9 cellular contexts compared by ENCODE assay signal in the genomic region with DNA sequence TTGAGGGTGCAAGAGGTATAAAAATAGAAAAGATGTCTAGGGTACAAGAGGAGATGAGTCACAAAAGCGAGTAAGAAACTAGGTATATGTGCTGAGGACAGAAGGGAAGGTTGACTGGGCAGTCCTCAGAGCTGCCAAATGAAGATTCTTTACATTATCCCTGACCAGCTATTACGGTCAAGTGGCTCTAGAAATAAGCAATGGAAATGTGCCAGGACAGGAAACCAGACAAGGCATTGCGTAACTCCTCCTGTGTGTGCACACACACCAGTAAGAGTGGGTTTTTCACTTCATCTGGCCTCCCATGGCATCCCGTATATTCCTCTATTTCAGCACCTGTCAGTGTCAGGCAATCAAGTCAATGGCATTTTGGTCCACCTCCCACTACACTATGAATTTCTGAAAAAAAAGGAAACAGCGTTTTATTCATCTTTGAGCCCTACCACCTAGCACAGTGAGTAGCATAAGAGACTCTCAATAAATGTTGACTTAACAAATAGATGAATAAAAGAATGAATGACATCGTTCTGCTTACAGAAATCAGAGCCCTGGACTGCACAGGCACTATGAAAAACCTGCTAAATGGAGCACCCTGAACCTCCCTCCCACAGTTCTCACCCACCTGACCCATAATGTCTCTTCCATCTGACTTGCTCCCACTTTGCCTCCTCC.
DNase-seq lines count a peak whose midpoint lies in the region; ATAC-seq and TF ChIP-seq lines count a peak whose summit lies in the region.
"Had no signal": no experiment of that assay in that cellular context is flagged by ENCODE, and none has a peak within 500 bp of the region (broad histone marks: within the 10 kb centered on the region; RNA-seq: fewer than 3 reads in every experiment).

No MANE protein-coding gene starts in this region.

- H3K4me3 ChIP-seq in HCT116 (replicated peaks in 1 of 2; ENCODE audit: low read depth in 1 of 2, low read length in 2 of 2) (no peak overlapping the region), epithelial cell of esophagus (ENCODE audit: low read length) (no peak overlapping the region), endodermal cell (ENCODE audit: low read length) (no peak overlapping the region), HAP-1 (no peak overlapping the region)

- H3K36me3 Mint-ChIP-seq in endodermal cell (ENCODE audit: low read depth) = no peaks in the 10 kb centered on the region
- H3K36me3 Mint-ChIP-seq: stimulated activated effector memory CD8-positive, alpha-beta T cell treated with anti-CD3 and anti-CD28 coated beads, Interleukin-12 subunit alpha, Interleukin-12 subunit beta, amount 100 ng/mL, for 72 hours had no signal

- H3K27me3 Mint-ChIP-seq in endodermal cell (ENCODE audit: insufficient read depth) = peaks cover 2% of the 10 kb centered on the region

- no peaks in the 10 kb centered on the region for H3K9me2 ChIP-seq in HCT116 (ENCODE audit: insufficient read depth)

- H3K9me3 Mint-ChIP-seq in endodermal cell = no peaks in the 10 kb centered on the region
- H3K9me3 Mint-ChIP-seq: stimulated activated effector memory CD8-positive, alpha-beta T cell treated with anti-CD3 and anti-CD28 coated beads, Interleukin-12 subunit alpha, Interleukin-12 subunit beta, amount 100 ng/mL, for 72 hours had no signal

- peaks cover 12% of the 10 kb centered on the region for H3K4me1 Mint-ChIP-seq in endodermal cell

- H3K9ac ChIP-seq in HCT116 (ENCODE audit: low read length) (no peak overlapping the region), endodermal cell (ENCODE audit: extremely low read depth, low read length, poor library complexity, severe bottlenecking) (no peak overlapping the region)

- H3K4me2 ChIP-seq in HCT116 (ENCODE audit: low read length) = no peak overlapping the region

- POLR2A ChIA-PET in HCT116 (lab: Charles Lee) = no interaction called here

- in situ Hi-C loops in HAP-1 (cut with MboI; ENCODE audit: low sequenced_read_pairs) = no loop called here

- H3K4me3 Mint-ChIP-seq in endodermal cell = no peak overlapping the region
- H3K4me3 Mint-ChIP-seq: stimulated activated effector memory CD8-positive, alpha-beta T cell treated with anti-CD3 and anti-CD28 coated beads, Interleukin-12 subunit alpha, Interleukin-12 subunit beta, amount 100 ng/mL, for 72 hours had no signal

- H4K20me1 ChIP-seq in HCT116 (ENCODE audit: insufficient read depth) = no peaks in the 10 kb centered on the region

- H3K9me3 ChIP-seq in HCT116 (ENCODE audit: control insufficient read depth in 1 of 2, insufficient read depth in 1 of 2, low read depth in 1 of 2, low read length in 2 of 2) (no peaks in the 10 kb centered on the region), endodermal cell (ENCODE audit: control insufficient read depth, low read length) (no peaks in the 10 kb centered on the region), HAP-1 (no peaks in the 10 kb centered on the region)

- intact Hi-C loops in HCT116 (cut with micrococcal nuclease) = no loop called here

- H3K4me1 ChIP-seq in HCT116 (ENCODE audit: control insufficient read depth in 1 of 2, insufficient read depth in 2 of 2, low read length in 2 of 2) = peaks cover 0 to 5% of the 10 kb centered on the region in 2 experiments; a peak in 1 of 4 replicates
- no peaks in the 10 kb centered on the region for H3K4me1 ChIP-seq in endodermal cell (ENCODE audit: control insufficient read depth, insufficient read depth, low read length)
- no peaks in the 10 kb centered on the region for H3K4me1 ChIP-seq in HAP-1

- ATAC-seq in HCT116 (no peak), GM21515 (IDR thresholded peaks at IDR 0.05; ENCODE audit: unreplicated experiment) (no peak)

- no peak for DNase-seq in HCT116 (ENCODE audit: low read depth, low spot score)
- peak; percentile 33 for DNase-seq in NCI-H510A (lab: John Stamatoyannopoulos, UW)
- peak; percentile 77 for DNase-seq in epithelial cell of esophagus (ENCODE audit: low read depth)
- DNase-seq in pons (ENCODE audit: low spot score) = peak; percentile 49
- no peak for DNase-seq in endodermal cell
- DNase-seq in HAP-1 (ENCODE audit: low spot score in 2 of 2) = no peak
- no peak for DNase-seq in activated CD4-positive, alpha-beta T cell treated with anti-CD3 and anti-CD28 coated beads, Interleukin-2, amount 50 U/mL, for 1 hour

- no peaks in the 10 kb centered on the region for H3K36me3 ChIP-seq in HCT116 (ENCODE audit: control insufficient read depth in 1 of 2, insufficient read depth in 2 of 2, low read length in 2 of 2)
- no peaks in the 10 kb centered on the region for H3K36me3 ChIP-seq in endodermal cell (ENCODE audit: control insufficient read depth, insufficient read depth, low read length)
- H3K36me3 ChIP-seq in HAP-1 (replicated peaks) = no peaks in the 10 kb centered on the region

- no peaks in the 10 kb centered on the region for H3K79me2 ChIP-seq in HCT116 (ENCODE audit: insufficient read depth, low read length)

- H3K27ac Mint-ChIP-seq in endodermal cell = no peak overlapping the region
- H3K27ac Mint-ChIP-seq: stimulated activated effector memory CD8-positive, alpha-beta T cell treated with anti-CD3 and anti-CD28 coated beads, Interleukin-12 subunit alpha, Interleukin-12 subunit beta, amount 100 ng/mL, for 72 hours had no signal

- no TSS peak for BruUV-seq in HCT116 (replicated peaks; lab: Mats Ljungman, UMichigan)

- no peak for TF ChIP-seq RAD21 in HCT116 (IDR thresholded peaks at IDR 0.05; ENCODE audit: low read depth)

- RAD21 ChIA-PET in HCT116 (lab: Charles Lee; ENCODE audit: low non-redundant PET in 1 of 2, low total read pairs in 2 of 2, uncharacterized antibody in 2 of 2, unreplicated experiment in 2 of 2) = no interaction called here

- TF ChIP-seq CTCF in HCT116 (IDR thresholded peaks at IDR 0.05 in 2 of 3, conservative IDR thresholded peaks at IDR 0.05 in 1 of 3; ENCODE audit: borderline replicate concordance in 1 of 3, insufficient read depth in 1 of 3, low read depth in 2 of 3, low read length in 2 of 3) = no peak
- TF ChIP-seq CTCF in epithelial cell of esophagus (IDR thresholded peaks at IDR 0.05; ENCODE audit: insufficient read depth, low read depth, low read length, missing control alignments) = no peak
- no peak for TF ChIP-seq CTCF in endodermal cell (conservative IDR thresholded peaks at IDR 0.05)

- H3K27ac ChIP-seq in HCT116 (ENCODE audit: low read depth, low read length) = no peak overlapping the region
- H3K27ac ChIP-seq in endodermal cell (ENCODE audit: low read depth, low read length) = no peak overlapping the region

- 73 to 95% methylated on average over 4 to 6 of the region's 6 CpGs for WGBS in endodermal cell (ENCODE audit: insufficient coverage in 1 of 2, insufficient read length in 1 of 2), 2 experiments

- no peak for TF ChIP-seq POLR2A in HCT116 (IDR thresholded peaks at IDR 0.05; ENCODE audit: borderline replicate concordance, extremely low read depth, insufficient read depth, insufficient read length)

- no peak overlapping the region for H2AFZ ChIP-seq in HCT116 (ENCODE audit: low read depth, low read length, poor library complexity, severe bottlenecking)

- CTCF ChIA-PET in HCT116 (lab: Charles Lee) = no interaction called here

- no peaks in the 10 kb centered on the region for H3K27me3 ChIP-seq in HCT116 (ENCODE audit: insufficient read depth, low read length)
- no peaks in the 10 kb centered on the region for H3K27me3 ChIP-seq in endodermal cell (ENCODE audit: control insufficient read depth, insufficient read depth, low read length, poor library complexity, severe bottlenecking)
- H3K27me3 ChIP-seq in HAP-1 (ENCODE audit: low read depth) = no peaks in the 10 kb centered on the region

TF ChIP-seq in HCT116, 20 proteins besides CTCF, POLR2A, EP300 and RAD21:
- TF ChIP-seq, protein P1, sequence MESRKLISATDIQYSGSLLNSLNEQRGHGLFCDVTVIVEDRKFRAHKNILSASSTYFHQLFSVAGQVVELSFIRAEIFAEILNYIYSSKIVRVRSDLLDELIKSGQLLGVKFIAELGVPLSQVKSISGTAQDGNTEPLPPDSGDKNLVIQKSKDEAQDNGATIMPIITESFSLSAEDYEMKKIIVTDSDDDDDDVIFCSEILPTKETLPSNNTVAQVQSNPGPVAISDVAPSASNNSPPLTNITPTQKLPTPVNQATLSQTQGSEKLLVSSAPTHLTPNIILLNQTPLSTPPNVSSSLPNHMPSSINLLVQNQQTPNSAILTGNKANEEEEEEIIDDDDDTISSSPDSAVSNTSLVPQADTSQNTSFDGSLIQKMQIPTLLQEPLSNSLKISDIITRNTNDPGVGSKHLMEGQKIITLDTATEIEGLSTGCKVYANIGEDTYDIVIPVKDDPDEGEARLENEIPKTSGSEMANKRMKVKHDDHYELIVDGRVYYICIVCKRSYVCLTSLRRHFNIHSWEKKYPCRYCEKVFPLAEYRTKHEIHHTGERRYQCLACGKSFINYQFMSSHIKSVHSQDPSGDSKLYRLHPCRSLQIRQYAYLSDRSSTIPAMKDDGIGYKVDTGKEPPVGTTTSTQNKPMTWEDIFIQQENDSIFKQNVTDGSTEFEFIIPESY (IDR thresholded peaks at IDR 0.05; ENCODE audit: extremely low read depth, insufficient replicate concordance, low read length) = no peak
- TF ChIP-seq CEBPB (IDR thresholded peaks at IDR 0.05; ENCODE audit: low read depth) = peak; percentile 77

Comparison
In these comparisons a context has a peak if more than half of its experiments do, and no peak if none do; other contexts are left out.
1. DNase-seq: peak in NCI-H510A (single experiment), epithelial cell of esophagus (single experiment) and pons (single experiment); none in HCT116 (single experiment), endodermal cell (single experiment), HAP-1 (0 of 2) and activated CD4-positive, alpha-beta T cell treated with anti-CD3 and anti-CD28 coated beads, Interleukin-2, amount 50 U/mL, for 1 hour (single experiment).